ENCODE assay signal across 2 cellular contexts in the genomic region with DNA sequence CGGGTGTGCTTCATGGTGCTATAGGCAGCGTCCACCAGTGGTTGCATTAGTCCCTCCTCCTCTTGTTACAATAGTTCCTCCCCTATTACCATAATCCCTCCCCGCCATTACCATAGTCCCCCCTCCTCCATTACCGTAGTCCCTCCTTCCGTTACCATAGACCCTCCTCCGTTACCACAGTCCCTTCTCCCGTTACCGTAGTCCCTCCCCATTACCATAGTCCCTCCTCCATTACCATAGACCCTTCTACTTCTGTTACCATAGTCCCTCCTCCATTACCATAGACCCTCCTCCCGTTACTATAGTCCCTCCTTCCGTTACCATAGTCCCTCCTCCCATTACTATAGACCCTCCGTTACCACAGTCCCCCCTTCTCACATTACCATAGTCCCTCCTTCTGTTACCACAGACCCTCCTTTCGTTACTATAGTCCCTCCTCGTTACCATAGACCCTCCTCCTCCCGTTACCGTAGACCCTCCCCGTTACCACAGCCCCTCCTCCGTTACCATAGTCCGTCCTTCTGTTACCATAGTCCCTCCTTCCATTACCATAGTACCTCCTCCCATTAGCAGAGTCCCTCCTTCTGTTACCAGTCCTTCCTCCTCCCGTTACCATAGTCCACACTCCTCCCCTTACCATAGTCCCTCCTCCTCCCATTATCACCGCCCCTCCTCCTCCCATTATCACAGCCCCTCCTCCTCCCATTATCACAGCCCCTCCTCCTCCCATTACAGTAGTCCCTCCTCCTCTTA.
TF ChIP-seq lines count a peak whose summit lies in the region.

No MANE protein-coding gene starts in this region.

TF ChIP-seq in GM23338, 12 proteins besides CTCF, POLR2A, EP300 and RAD21 (continued from another document):
- TF ChIP-seq, protein P1, sequence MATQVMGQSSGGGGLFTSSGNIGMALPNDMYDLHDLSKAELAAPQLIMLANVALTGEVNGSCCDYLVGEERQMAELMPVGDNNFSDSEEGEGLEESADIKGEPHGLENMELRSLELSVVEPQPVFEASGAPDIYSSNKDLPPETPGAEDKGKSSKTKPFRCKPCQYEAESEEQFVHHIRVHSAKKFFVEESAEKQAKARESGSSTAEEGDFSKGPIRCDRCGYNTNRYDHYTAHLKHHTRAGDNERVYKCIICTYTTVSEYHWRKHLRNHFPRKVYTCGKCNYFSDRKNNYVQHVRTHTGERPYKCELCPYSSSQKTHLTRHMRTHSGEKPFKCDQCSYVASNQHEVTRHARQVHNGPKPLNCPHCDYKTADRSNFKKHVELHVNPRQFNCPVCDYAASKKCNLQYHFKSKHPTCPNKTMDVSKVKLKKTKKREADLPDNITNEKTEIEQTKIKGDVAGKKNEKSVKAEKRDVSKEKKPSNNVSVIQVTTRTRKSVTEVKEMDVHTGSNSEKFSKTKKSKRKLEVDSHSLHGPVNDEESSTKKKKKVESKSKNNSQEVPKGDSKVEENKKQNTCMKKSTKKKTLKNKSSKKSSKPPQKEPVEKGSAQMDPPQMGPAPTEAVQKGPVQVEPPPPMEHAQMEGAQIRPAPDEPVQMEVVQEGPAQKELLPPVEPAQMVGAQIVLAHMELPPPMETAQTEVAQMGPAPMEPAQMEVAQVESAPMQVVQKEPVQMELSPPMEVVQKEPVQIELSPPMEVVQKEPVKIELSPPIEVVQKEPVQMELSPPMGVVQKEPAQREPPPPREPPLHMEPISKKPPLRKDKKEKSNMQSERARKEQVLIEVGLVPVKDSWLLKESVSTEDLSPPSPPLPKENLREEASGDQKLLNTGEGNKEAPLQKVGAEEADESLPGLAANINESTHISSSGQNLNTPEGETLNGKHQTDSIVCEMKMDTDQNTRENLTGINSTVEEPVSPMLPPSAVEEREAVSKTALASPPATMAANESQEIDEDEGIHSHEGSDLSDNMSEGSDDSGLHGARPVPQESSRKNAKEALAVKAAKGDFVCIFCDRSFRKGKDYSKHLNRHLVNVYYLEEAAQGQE (IDR thresholded peaks at IDR 0.05; ENCODE audit: unreplicated experiment): no peak
- no peak for TF ChIP-seq CREB1 (CRISPR knock-in tag; IDR thresholded peaks at IDR 0.05; ENCODE audit: low read depth)
- TF ChIP-seq, protein P2, sequence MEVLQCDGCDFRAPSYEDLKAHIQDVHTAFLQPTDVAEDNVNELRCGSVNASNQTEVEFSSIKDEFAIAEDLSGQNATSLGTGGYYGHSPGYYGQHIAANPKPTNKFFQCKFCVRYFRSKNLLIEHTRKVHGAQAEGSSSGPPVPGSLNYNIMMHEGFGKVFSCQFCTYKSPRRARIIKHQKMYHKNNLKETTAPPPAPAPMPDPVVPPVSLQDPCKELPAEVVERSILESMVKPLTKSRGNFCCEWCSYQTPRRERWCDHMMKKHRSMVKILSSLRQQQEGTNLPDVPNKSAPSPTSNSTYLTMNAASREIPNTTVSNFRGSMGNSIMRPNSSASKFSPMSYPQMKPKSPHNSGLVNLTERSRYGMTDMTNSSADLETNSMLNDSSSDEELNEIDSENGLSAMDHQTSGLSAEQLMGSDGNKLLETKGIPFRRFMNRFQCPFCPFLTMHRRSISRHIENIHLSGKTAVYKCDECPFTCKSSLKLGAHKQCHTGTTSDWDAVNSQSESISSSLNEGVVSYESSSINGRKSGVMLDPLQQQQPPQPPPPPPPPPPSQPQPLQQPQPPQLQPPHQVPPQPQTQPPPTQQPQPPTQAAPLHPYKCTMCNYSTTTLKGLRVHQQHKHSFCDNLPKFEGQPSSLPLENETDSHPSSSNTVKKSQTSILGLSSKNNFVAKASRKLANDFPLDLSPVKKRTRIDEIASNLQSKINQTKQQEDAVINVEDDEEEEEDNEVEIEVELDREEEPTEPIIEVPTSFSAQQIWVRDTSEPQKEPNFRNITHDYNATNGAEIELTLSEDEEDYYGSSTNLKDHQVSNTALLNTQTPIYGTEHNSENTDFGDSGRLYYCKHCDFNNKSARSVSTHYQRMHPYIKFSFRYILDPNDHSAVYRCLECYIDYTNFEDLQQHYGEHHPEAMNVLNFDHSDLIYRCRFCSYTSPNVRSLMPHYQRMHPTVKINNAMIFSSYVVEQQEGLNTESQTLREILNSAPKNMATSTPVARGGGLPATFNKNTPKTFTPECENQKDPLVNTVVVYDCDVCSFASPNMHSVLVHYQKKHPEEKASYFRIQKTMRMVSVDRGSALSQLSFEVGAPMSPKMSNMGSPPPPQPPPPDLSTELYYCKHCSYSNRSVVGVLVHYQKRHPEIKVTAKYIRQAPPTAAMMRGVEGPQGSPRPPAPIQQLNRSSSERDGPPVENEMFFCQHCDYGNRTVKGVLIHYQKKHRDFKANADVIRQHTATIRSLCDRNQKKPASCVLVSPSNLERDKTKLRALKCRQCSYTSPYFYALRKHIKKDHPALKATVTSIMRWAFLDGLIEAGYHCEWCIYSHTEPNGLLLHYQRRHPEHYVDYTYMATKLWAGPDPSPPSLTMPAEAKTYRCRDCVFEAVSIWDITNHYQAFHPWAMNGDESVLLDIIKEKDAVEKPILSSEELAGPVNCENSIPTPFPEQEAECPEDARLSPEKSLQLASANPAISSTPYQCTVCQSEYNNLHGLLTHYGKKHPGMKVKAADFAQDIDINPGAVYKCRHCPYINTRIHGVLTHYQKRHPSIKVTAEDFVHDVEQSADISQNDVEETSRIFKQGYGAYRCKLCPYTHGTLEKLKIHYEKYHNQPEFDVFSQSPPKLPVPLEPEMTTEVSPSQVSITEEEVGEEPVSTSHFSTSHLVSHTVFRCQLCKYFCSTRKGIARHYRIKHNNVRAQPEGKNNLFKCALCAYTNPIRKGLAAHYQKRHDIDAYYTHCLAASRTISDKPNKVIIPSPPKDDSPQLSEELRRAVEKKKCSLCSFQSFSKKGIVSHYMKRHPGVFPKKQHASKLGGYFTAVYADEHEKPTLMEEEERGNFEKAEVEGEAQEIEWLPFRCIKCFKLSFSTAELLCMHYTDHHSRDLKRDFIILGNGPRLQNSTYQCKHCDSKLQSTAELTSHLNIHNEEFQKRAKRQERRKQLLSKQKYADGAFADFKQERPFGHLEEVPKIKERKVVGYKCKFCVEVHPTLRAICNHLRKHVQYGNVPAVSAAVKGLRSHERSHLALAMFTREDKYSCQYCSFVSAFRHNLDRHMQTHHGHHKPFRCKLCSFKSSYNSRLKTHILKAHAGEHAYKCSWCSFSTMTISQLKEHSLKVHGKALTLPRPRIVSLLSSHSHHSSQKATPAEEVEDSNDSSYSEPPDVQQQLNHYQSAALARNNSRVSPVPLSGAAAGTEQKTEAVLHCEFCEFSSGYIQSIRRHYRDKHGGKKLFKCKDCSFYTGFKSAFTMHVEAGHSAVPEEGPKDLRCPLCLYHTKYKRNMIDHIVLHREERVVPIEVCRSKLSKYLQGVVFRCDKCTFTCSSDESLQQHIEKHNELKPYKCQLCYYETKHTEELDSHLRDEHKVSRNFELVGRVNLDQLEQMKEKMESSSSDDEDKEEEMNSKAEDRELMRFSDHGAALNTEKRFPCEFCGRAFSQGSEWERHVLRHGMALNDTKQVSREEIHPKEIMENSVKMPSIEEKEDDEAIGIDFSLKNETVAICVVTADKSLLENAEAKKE (CRISPR knock-in tag; IDR thresholded peaks at IDR 0.05): no peak
- TF ChIP-seq, protein P3, sequence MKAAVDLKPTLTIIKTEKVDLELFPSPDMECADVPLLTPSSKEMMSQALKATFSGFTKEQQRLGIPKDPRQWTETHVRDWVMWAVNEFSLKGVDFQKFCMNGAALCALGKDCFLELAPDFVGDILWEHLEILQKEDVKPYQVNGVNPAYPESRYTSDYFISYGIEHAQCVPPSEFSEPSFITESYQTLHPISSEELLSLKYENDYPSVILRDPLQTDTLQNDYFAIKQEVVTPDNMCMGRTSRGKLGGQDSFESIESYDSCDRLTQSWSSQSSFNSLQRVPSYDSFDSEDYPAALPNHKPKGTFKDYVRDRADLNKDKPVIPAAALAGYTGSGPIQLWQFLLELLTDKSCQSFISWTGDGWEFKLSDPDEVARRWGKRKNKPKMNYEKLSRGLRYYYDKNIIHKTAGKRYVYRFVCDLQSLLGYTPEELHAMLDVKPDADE (IDR thresholded peaks at IDR 0.05): no peak
- no peak for TF ChIP-seq EZH2phosphoT487 (IDR thresholded peaks at IDR 0.05; ENCODE audit: unreplicated experiment)
- no peak for TF ChIP-seq EZH2 (IDR thresholded peaks at IDR 0.05; ENCODE audit: low read depth, unreplicated experiment)
- TF ChIP-seq STAT1 (IDR thresholded peaks at IDR 0.05; ENCODE audit: unreplicated experiment): no peak

TF ChIP-seq in WTC11, 78 proteins besides CTCF, POLR2A, EP300 and RAD21 (continued from another document):
- TF ChIP-seq, protein P4, sequence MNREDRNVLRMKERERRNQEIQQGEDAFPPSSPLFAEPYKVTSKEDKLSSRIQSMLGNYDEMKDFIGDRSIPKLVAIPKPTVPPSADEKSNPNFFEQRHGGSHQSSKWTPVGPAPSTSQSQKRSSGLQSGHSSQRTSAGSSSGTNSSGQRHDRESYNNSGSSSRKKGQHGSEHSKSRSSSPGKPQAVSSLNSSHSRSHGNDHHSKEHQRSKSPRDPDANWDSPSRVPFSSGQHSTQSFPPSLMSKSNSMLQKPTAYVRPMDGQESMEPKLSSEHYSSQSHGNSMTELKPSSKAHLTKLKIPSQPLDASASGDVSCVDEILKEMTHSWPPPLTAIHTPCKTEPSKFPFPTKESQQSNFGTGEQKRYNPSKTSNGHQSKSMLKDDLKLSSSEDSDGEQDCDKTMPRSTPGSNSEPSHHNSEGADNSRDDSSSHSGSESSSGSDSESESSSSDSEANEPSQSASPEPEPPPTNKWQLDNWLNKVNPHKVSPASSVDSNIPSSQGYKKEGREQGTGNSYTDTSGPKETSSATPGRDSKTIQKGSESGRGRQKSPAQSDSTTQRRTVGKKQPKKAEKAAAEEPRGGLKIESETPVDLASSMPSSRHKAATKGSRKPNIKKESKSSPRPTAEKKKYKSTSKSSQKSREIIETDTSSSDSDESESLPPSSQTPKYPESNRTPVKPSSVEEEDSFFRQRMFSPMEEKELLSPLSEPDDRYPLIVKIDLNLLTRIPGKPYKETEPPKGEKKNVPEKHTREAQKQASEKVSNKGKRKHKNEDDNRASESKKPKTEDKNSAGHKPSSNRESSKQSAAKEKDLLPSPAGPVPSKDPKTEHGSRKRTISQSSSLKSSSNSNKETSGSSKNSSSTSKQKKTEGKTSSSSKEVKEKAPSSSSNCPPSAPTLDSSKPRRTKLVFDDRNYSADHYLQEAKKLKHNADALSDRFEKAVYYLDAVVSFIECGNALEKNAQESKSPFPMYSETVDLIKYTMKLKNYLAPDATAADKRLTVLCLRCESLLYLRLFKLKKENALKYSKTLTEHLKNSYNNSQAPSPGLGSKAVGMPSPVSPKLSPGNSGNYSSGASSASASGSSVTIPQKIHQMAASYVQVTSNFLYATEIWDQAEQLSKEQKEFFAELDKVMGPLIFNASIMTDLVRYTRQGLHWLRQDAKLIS (CRISPR knock-in tag; IDR thresholded peaks at IDR 0.05; ENCODE audit: borderline replicate concordance): no peak
- TF ChIP-seq ZNF423 (CRISPR knock-in tag; IDR thresholded peaks at IDR 0.05) (no peak), GTF2I (CRISPR knock-in tag; conservative IDR thresholded peaks at IDR 0.05) (no peak), ZNF396 (CRISPR knock-in tag; IDR thresholded peaks at IDR 0.05; ENCODE audit: borderline replicate concordance) (no peak), EMX1 (CRISPR knock-in tag; IDR thresholded peaks at IDR 0.05) (no peak), ATF1 (CRISPR knock-in tag; IDR thresholded peaks at IDR 0.05) (no peak), NR2C2 (CRISPR knock-in tag; IDR thresholded peaks at IDR 0.05) (no peak), NR3C1 (CRISPR knock-in tag; conservative IDR thresholded peaks at IDR 0.05; ENCODE audit: low read depth) (no peak), IRF2 (CRISPR knock-in tag; IDR thresholded peaks at IDR 0.05; ENCODE audit: borderline replicate concordance, low read depth) (no peak), RELA (CRISPR knock-in tag; IDR thresholded peaks at IDR 0.05; ENCODE audit: borderline replicate concordance) (no peak), SMAD3 (CRISPR knock-in tag; IDR thresholded peaks at IDR 0.05; ENCODE audit: borderline replicate concordance) (no peak)
- TF ChIP-seq, protein P5, sequence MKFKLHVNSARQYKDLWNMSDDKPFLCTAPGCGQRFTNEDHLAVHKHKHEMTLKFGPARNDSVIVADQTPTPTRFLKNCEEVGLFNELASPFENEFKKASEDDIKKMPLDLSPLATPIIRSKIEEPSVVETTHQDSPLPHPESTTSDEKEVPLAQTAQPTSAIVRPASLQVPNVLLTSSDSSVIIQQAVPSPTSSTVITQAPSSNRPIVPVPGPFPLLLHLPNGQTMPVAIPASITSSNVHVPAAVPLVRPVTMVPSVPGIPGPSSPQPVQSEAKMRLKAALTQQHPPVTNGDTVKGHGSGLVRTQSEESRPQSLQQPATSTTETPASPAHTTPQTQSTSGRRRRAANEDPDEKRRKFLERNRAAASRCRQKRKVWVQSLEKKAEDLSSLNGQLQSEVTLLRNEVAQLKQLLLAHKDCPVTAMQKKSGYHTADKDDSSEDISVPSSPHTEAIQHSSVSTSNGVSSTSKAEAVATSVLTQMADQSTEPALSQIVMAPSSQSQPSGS (CRISPR knock-in tag; IDR thresholded peaks at IDR 0.05; ENCODE audit: borderline replicate concordance, low read depth): no peak
- TF ChIP-seq, protein P6, sequence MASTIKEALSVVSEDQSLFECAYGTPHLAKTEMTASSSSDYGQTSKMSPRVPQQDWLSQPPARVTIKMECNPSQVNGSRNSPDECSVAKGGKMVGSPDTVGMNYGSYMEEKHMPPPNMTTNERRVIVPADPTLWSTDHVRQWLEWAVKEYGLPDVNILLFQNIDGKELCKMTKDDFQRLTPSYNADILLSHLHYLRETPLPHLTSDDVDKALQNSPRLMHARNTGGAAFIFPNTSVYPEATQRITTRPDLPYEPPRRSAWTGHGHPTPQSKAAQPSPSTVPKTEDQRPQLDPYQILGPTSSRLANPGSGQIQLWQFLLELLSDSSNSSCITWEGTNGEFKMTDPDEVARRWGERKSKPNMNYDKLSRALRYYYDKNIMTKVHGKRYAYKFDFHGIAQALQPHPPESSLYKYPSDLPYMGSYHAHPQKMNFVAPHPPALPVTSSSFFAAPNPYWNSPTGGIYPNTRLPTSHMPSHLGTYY (CRISPR knock-in tag; IDR thresholded peaks at IDR 0.05): no peak
- TF ChIP-seq, protein P7, sequence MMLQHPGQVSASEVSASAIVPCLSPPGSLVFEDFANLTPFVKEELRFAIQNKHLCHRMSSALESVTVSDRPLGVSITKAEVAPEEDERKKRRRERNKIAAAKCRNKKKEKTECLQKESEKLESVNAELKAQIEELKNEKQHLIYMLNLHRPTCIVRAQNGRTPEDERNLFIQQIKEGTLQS (CRISPR knock-in tag; conservative IDR thresholded peaks at IDR 0.05): no peak
